Comparison of ENCODE assay signal across 8 cellular contexts in the genomic region with DNA sequence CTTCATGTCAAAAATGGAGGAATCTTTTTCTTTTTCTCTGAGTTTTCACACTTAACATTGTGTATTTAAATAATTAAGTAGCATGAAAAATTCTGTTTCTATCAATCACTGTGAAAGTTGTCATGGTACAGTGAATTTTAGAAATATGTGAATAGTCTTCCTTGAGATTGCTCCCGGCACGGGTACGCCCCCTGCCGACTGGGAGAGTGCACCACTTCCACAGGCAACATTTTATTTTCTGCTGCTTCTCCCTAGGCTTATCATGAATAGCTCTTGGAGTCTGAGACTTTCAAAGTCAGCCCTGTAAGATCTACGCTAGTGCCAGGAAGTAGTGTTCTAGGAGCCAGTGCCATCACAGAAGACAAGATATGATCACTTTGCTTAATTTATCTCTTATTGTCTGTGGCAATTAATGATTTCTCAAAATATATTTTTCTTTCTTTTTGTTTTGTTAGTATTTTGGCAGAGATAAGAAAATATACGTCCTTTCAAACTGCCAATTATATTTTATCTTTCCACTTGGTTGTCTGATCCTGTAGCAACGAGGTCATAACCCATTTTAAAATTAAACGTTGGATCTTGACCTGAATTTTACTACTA.
DNase-seq lines count a peak whose midpoint lies in the region; ATAC-seq, FAIRE-seq and TF ChIP-seq lines count a peak whose summit lies in the region.

No MANE protein-coding gene starts in this region.

- H3K4me3 ChIP-seq in esophagus muscularis mucosa = no peak overlapping the region
- H3K4me3 ChIP-seq in ovary = no peak overlapping the region
- no peak overlapping the region for H3K4me3 ChIP-seq in vagina

- H3K27me3 ChIP-seq in esophagus muscularis mucosa (no peaks in the 10 kb centered on the region), ovary (no peaks in the 10 kb centered on the region), vagina (no peaks in the 10 kb centered on the region)

- TF ChIP-seq CTCF in esophagus muscularis mucosa (IDR thresholded peaks at IDR 0.05) = peak; percentile 34 to 68 (median 59)
- no peak for TF ChIP-seq CTCF in ovary (IDR thresholded peaks at IDR 0.05)
- peak in 1 of 3 experiments; percentile 23 for TF ChIP-seq CTCF in vagina (IDR thresholded peaks at IDR 0.05)

- no peaks in the 10 kb centered on the region for H3K36me3 ChIP-seq in esophagus muscularis mucosa
- H3K36me3 ChIP-seq in ovary = no peaks in the 10 kb centered on the region
- no peaks in the 10 kb centered on the region for H3K36me3 ChIP-seq in vagina

- FAIRE-seq in RCC 7860 (lab: Jason Lieb, UNC) = no peak

- H3K4me1 ChIP-seq in esophagus muscularis mucosa (no peaks in the 10 kb centered on the region), ovary (ENCODE audit: insufficient read depth) (no peaks in the 10 kb centered on the region), vagina (no peaks in the 10 kb centered on the region)

- TF ChIP-seq POLR2A in esophagus muscularis mucosa (IDR thresholded peaks at IDR 0.05; ENCODE audit: low read depth) (no peak), ovary (IDR thresholded peaks at IDR 0.05) (no peak), vagina (IDR thresholded peaks at IDR 0.05) (no peak)

- H3K9me3 ChIP-seq in esophagus muscularis mucosa = no peaks in the 10 kb centered on the region
- H3K9me3 ChIP-seq in ovary = no peaks in the 10 kb centered on the region
- no peaks in the 10 kb centered on the region for H3K9me3 ChIP-seq in vagina

- peak; percentile 2 for DNase-seq in NCI-H1092 treated with DMSO at 0.1 percent for 48 hours (lab: John Stamatoyannopoulos, UW)
- DNase-seq in NCI-H1092 (lab: John Stamatoyannopoulos, UW) = no peak
- DNase-seq in RCC 7860 (ENCODE audit: low spot score) = peak; percentile 33
- no peak for DNase-seq in esophagus muscularis mucosa (ENCODE audit: extremely low spot score)
- DNase-seq in ovary = peak in 4 of 5 donors; percentile 10 to 60 (median 26)
- no peak for DNase-seq in vagina (ENCODE audit: extremely low spot score in 2 of 2)

- ATAC-seq in GM19372 (IDR thresholded peaks at IDR 0.05; ENCODE audit: low read depth, unreplicated experiment) = peak; percentile 81
- peak; percentile 83 for ATAC-seq in HG03342 (IDR thresholded peaks at IDR 0.05; ENCODE audit: unreplicated experiment)

- WGBS in esophagus muscularis mucosa = 32% methylated on average over 8 of the region's 8 CpGs
- WGBS in ovary, 3 donors = 16 to 23% (median 16%) methylated on average over 8 of the region's 8 CpGs

- intact Hi-C loops in esophagus muscularis mucosa (cut with DNase I) (loop anchor here (5.0 kb wide), 1 partner anchor 716 kb away; no protein-coding TSS in a partner anchor), ovary (cut with DNase I) (no loop called here), vagina (cut with DNase I) (no loop called here)

- TF ChIP-seq EP300 in esophagus muscularis mucosa (IDR thresholded peaks at IDR 0.05) = no peak
- no peak for TF ChIP-seq EP300 in ovary (IDR thresholded peaks at IDR 0.05)

- H3K27ac ChIP-seq in esophagus muscularis mucosa (replicated peaks in 1 of 4) (no peak overlapping the region), ovary (no peak overlapping the region), vagina (no peak overlapping the region)

Comparison
In these comparisons a context has a peak if more than half of its experiments do, and no peak if none do; other contexts are left out.
1. DNase-seq: peak in NCI-H1092 treated with DMSO at 0.1 percent for 48 hours (single experiment), RCC 7860 (single experiment) and ovary (4 of 5); none in NCI-H1092 (single experiment), esophagus muscularis mucosa (single experiment) and vagina (0 of 2).
2. CTCF ChIP-seq: peak in esophagus muscularis mucosa (3 of 3); none in ovary (0 of 3).